ENCODE assay signal across 1 cellular context in the genomic region with DNA sequence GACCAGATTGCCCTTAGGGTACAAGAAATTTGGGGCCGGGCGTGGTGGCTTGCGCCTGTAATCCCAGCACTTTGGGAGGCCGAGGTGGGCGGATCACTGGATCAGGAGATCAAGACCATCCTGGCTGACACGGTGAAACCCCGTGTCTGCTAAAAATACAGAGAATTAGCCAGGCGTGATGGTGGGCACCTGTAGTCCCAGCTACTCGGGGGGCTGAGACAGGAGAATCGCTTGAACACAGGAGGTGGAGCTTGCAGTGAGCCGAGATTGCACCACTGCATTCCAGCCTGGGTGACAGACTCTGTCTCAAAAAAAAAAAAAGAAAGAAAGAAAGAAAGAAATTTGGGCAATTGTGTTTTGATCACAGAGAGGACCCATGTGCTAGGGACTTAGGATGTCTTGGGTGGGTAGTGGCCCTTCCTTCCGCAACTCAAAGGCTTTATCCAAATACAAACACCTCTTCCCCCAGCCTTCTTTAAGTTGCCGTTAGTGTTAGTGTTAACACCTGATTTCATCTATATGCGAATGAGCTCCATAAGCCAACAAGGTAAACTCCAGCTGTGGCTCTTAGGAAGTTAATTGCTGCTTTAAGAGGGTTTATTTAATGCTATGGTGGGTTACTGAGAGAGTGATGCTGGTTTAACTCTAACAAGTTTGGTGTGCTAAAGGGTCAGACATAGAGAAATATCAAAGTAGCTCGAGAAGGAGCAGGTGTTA.
TF ChIP-seq lines count a peak whose summit lies in the region.

No MANE protein-coding gene starts in this region.

TF ChIP-seq in SK-N-SH treated with all-trans-retinoic acid at 6 μM for 48 hours, 23 proteins besides CTCF, POLR2A, EP300 and RAD21 (continued from another document):
- TF ChIP-seq, protein P1, sequence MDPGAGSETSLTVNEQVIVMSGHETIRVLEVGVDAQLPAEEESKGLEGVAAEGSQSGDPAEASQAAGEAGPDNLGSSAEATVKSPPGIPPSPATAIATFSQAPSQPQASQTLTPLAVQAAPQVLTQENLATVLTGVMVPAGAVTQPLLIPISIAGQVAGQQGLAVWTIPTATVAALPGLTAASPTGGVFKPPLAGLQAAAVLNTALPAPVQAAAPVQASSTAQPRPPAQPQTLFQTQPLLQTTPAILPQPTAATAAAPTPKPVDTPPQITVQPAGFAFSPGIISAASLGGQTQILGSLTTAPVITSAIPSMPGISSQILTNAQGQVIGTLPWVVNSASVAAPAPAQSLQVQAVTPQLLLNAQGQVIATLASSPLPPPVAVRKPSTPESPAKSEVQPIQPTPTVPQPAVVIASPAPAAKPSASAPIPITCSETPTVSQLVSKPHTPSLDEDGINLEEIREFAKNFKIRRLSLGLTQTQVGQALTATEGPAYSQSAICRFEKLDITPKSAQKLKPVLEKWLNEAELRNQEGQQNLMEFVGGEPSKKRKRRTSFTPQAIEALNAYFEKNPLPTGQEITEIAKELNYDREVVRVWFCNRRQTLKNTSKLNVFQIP (CRISPR knock-in tag; IDR thresholded peaks at IDR 0.05; ENCODE audit: borderline replicate concordance, low read depth), result no peak
- no peak for TF ChIP-seq ARNTL (CRISPR knock-in tag; IDR thresholded peaks at IDR 0.05; ENCODE audit: borderline replicate concordance, low read depth)
- no peak for TF ChIP-seq ZNF8 (CRISPR knock-in tag; IDR thresholded peaks at IDR 0.05)
- TF ChIP-seq BACH2 (CRISPR knock-in tag; IDR thresholded peaks at IDR 0.05; ENCODE audit: borderline replicate concordance), result no peak
- no peak for TF ChIP-seq TCF4 (CRISPR knock-in tag; IDR thresholded peaks at IDR 0.05; ENCODE audit: borderline replicate concordance)
